21 cellular contexts compared by ENCODE assay signal in genomic region chr14:101903111-101903561, GRCh38.
DNase-seq lines count a peak whose midpoint lies in the region; ATAC-seq lines count a peak whose summit lies in the region.
"Had no signal": no experiment of that assay in that cellular context is flagged by ENCODE, and none has a peak within 500 bp of the region (broad histone marks: within the 10 kb centered on the region; RNA-seq: fewer than 3 reads in every experiment).

No MANE protein-coding gene starts in this region.

- no peak for DNase-seq in activated T-cell treated with anti-CD3 and anti-CD28 coated beads, Interleukin-2, amount 50 U/mL, for 72 hours
- DNase-seq in activated T-cell treated with anti-CD3 and anti-CD28 coated beads for 4 hours: no peak
- peak; percentile 26 to 86 (median 62) for DNase-seq in head of caudate nucleus
- DNase-seq in midbrain (lab: John Stamatoyannopoulos, UW): peak; percentile 74
- DNase-seq in superior temporal gyrus (ENCODE audit: extremely low spot score): peak; percentile 24
- DNase-seq in NCI-H510A (lab: John Stamatoyannopoulos, UW): no peak
- no peak for DNase-seq in MV-4-11 (lab: John Stamatoyannopoulos, UW)
- DNase-seq: activated CD4-positive, alpha-beta memory T cell treated with anti-CD3 and anti-CD28 coated beads for 36 hours; activated CD4-positive, CD25-positive, alpha-beta regulatory T cell; activated T-cell treated with anti-CD3 and anti-CD28 coated beads, Interleukin-2, amount 50 U/mL, for 48 hours; mesendoderm; NCI-H1105; NCI-H446 treated with DMSO at 0.1 percent for 48 hours; small intestine; stimulated activated CD4-positive, alpha-beta T cell treated with anti-CD3 and anti-CD28 coated beads, Interleukin-4, amount 100 ng/mL, for 4 hours had no signal

- intact Hi-C loops in head of caudate nucleus (cut with DNase I): no loop called here

- no peaks in the 10 kb centered on the region for H3K4me1 Mint-ChIP-seq in activated T-cell treated with anti-CD3 and anti-CD28 coated beads, Interleukin-2, amount 50 U/mL, for 72 hours (ENCODE audit: low read depth)

- no peaks in the 10 kb centered on the region for H3K9me3 Mint-ChIP-seq in activated T-cell treated with anti-CD3 and anti-CD28 coated beads, Interleukin-2, amount 50 U/mL, for 72 hours
- H3K9me3 Mint-ChIP-seq: activated CD4-positive, alpha-beta memory T cell treated with anti-CD3 and anti-CD28 coated beads for 36 hours; activated naive CD4-positive, alpha-beta T cell treated with anti-CD3 and anti-CD28 coated beads, Interleukin-2, amount 50 U/mL, for 72 hours; natural killer cell treated with Interleukin-12 subunit alpha and Interleukin-12 subunit beta and Interleukin-15 and Interleukin-18, amount 100 ng/mL, for 72 hours; T-helper 2 cell treated with Interferon-gamma antibody and Interleukin-4, amounts not matched to agents 5 μg/mL and 100 μg/mL, for 36 hours had no signal

- H3K36me3 Mint-ChIP-seq in activated T-cell treated with anti-CD3 and anti-CD28 coated beads, Interleukin-2, amount 50 U/mL, for 72 hours (ENCODE audit: insufficient read depth in 2 of 2): peaks cover 3 to 53% of the 10 kb centered on the region in 2 donors

- H3K4me3 Mint-ChIP-seq in activated T-cell treated with anti-CD3 and anti-CD28 coated beads, Interleukin-2, amount 50 U/mL, for 72 hours: no peak overlapping the region
- H3K4me3 Mint-ChIP-seq: activated CD4-positive, alpha-beta memory T cell treated with anti-CD3 and anti-CD28 coated beads for 36 hours; natural killer cell treated with Interleukin-12 subunit alpha and Interleukin-12 subunit beta and Interleukin-15 and Interleukin-18, amount 100 ng/mL, for 72 hours; T-helper 2 cell treated with Interferon-gamma antibody and Interleukin-4, amounts not matched to agents 5 μg/mL and 100 μg/mL, for 36 hours had no signal

- H3K27ac Mint-ChIP-seq in activated T-cell treated with anti-CD3 and anti-CD28 coated beads, Interleukin-2, amount 50 U/mL, for 72 hours: peak overlapping the region; percentile 27
- H3K27ac Mint-ChIP-seq: activated CD4-positive, alpha-beta memory T cell treated with anti-CD3 and anti-CD28 coated beads for 36 hours; progenitor cell of endocrine pancreas; T-helper 2 cell treated with Interferon-gamma antibody and Interleukin-4, amounts not matched to agents 5 μg/mL and 100 μg/mL, for 36 hours had no signal

- H3K27me3 Mint-ChIP-seq in activated T-cell treated with anti-CD3 and anti-CD28 coated beads, Interleukin-2, amount 50 U/mL, for 72 hours (ENCODE audit: low read depth): no peaks in the 10 kb centered on the region
- H3K27me3 Mint-ChIP-seq: activated CD4-positive, alpha-beta memory T cell treated with anti-CD3 and anti-CD28 coated beads for 36 hours; natural killer cell treated with Interleukin-12 subunit alpha and Interleukin-12 subunit beta and Interleukin-15 and Interleukin-18, amount 100 ng/mL, for 72 hours; progenitor cell of endocrine pancreas had no signal

- no peak for ATAC-seq in activated T-cell treated with anti-CD3 and anti-CD28 coated beads, Interleukin-2, amount 50 U/mL, for 72 hours (replicated peaks in 1 of 2)
- no peak for ATAC-seq in GM18519 (IDR thresholded peaks at IDR 0.05; ENCODE audit: low FRiP score, unreplicated experiment)
- ATAC-seq: activated naive CD4-positive, alpha-beta T cell treated with anti-CD3 and anti-CD28 coated beads, Interleukin-2, amount 50 U/mL, for 72 hours; body of pancreas; natural killer cell treated with Interleukin-12 subunit alpha and Interleukin-12 subunit beta and Interleukin-15 and Interleukin-18, amount 100 ng/mL, for 72 hours had no signal

Comparison
In these comparisons a context has a peak if more than half of its experiments do, and no peak if none do; other contexts are left out.
1. DNase-seq: peak in head of caudate nucleus (42 of 42), midbrain (single experiment) and superior temporal gyrus (single experiment); none in activated T-cell treated with anti-CD3 and anti-CD28 coated beads, Interleukin-2, amount 50 U/mL, for 72 hours (0 of 2), activated T-cell treated with anti-CD3 and anti-CD28 coated beads for 4 hours (single experiment), NCI-H510A (single experiment) and MV-4-11 (single experiment).